Comparison of ENCODE assay signal across 17 cellular contexts in genomic region chr10:83218205-83218604, GRCh38.
DNase-seq lines count a peak whose midpoint lies in the region; ATAC-seq, FAIRE-seq and TF ChIP-seq lines count a peak whose summit lies in the region.
"Had no signal": no experiment of that assay in that cellular context is flagged by ENCODE, and none has a peak within 500 bp of the region (broad histone marks: within the 10 kb centered on the region; RNA-seq: fewer than 3 reads in every experiment).

No MANE protein-coding gene starts in this region.

- H3K18ac ChIP-seq in neuronal stem cell (ENCODE audit: low read length), result no peak overlapping the region

- H3K9ac ChIP-seq in SK-N-SH, result no peak overlapping the region
- H3K9ac ChIP-seq in neuronal stem cell (ENCODE audit: low read depth, low read length, poor library complexity), result no peak overlapping the region
- no peak overlapping the region for H3K9ac ChIP-seq in kidney (ENCODE audit: low read length in 2 of 2)
- H3K9ac ChIP-seq: BLaER1 treated with 17β-estradiol and CSF1 and Interleukin-3, amounts not matched to agents 10 nM and 100 nM had no signal

- no peak overlapping the region for H2BK15ac ChIP-seq in neuronal stem cell (ENCODE audit: low read length)

- no peak overlapping the region for H3K23ac ChIP-seq in neuronal stem cell (ENCODE audit: low read depth, low read length, poor library complexity)

- no peak overlapping the region for H2BK120ac ChIP-seq in neuronal stem cell (ENCODE audit: low read depth, low read length)

- no peak overlapping the region for H2BK12ac ChIP-seq in neuronal stem cell (ENCODE audit: low read length)

- H3K4me2 ChIP-seq in SK-N-SH, result no peak overlapping the region
- no peak overlapping the region for H3K4me2 ChIP-seq in neuronal stem cell (ENCODE audit: insufficient read depth, low read length, poor library complexity, severe bottlenecking)
- H3K4me2 ChIP-seq: BLaER1 treated with 17β-estradiol and CSF1 and Interleukin-3, amounts not matched to agents 10 nM and 100 nM had no signal

- H3K79me2 ChIP-seq in SK-N-SH (ENCODE audit: insufficient read depth), result no peaks in the 10 kb centered on the region

- H4K8ac ChIP-seq in neuronal stem cell (ENCODE audit: low read depth, low read length), result no peak overlapping the region

- H3K9me3 ChIP-seq in SK-N-SH, result no peaks in the 10 kb centered on the region
- no peaks in the 10 kb centered on the region for H3K9me3 ChIP-seq in neuronal stem cell (replicated peaks in 1 of 2; ENCODE audit: control insufficient read depth in 2 of 2, insufficient read depth in 1 of 2, low read depth in 1 of 2, low read length in 2 of 2)
- no peaks in the 10 kb centered on the region for H3K9me3 ChIP-seq in kidney (ENCODE audit: control insufficient read depth in 1 of 2, low read length in 2 of 2)
- no peaks in the 10 kb centered on the region for H3K9me3 ChIP-seq in pancreas
- H3K9me3 ChIP-seq: BLaER1 treated with 17β-estradiol and CSF1 and Interleukin-3, amounts not matched to agents 10 nM and 100 nM had no signal

- FAIRE-seq in kidney (lab: Jason Lieb, UNC) (no peak), pancreas (lab: Jason Lieb, UNC) (no peak)
- FAIRE-seq: GM12878 had no signal

- ATAC-seq in SK-N-SH treated with all-trans-retinoic acid at 6 μM for 48 hours (no peak), pancreas (no peak)
- ATAC-seq: GM12878 had no signal

- no peak for TF ChIP-seq EP300 in SK-N-SH (IDR thresholded peaks at IDR 0.05; ENCODE audit: borderline replicate concordance in 1 of 2, low read depth in 1 of 2, low read length in 1 of 2)

- POLR2A ChIA-PET in SK-N-SH (lab: Yijun Ruan, JAX), result no interaction called here

- no peak overlapping the region for H3K4ac ChIP-seq in neuronal stem cell (ENCODE audit: low read length)

- CTCF ChIA-PET in SK-N-SH (lab: Yijun Ruan, JAX), result no interaction called here

- H3K4me3 ChIP-seq in SK-N-SH (ENCODE audit: low read depth in 2 of 2, low read length in 1 of 2) (no peak overlapping the region), neuronal stem cell (ENCODE audit: low read length in 2 of 2) (no peak overlapping the region), kidney (ENCODE audit: low read length in 2 of 2) (no peak overlapping the region), pancreas (no peak overlapping the region)
- H3K4me3 ChIP-seq: BLaER1 treated with 17β-estradiol and CSF1 and Interleukin-3, amounts not matched to agents 10 nM and 100 nM; GM12878 had no signal

- TF ChIP-seq CTCF in SK-N-SH (IDR thresholded peaks at IDR 0.05) (no peak), kidney (IDR thresholded peaks at IDR 0.05; ENCODE audit: borderline replicate concordance, extremely low read depth, insufficient read depth) (no peak), pancreas (IDR thresholded peaks at IDR 0.05) (no peak)

- no peaks in the 10 kb centered on the region for H3F3A ChIP-seq in SK-N-SH (replicated peaks; ENCODE audit: insufficient read depth)

- intact Hi-C loops in kidney (cut with DNase I), result no loop called here
- intact Hi-C loops in pancreas (cut with DNase I), result no loop called here

- TF ChIP-seq RAD21 in SK-N-SH (IDR thresholded peaks at IDR 0.05; ENCODE audit: low read length), result no peak

- no peak overlapping the region for H2AK5ac ChIP-seq in neuronal stem cell (ENCODE audit: low read depth, low read length)

- H3K27ac ChIP-seq in SK-N-SH (ENCODE audit: low read depth in 2 of 2, low read length in 1 of 2) (no peak overlapping the region), neuronal stem cell (replicated peaks; ENCODE audit: low read length) (no peak overlapping the region), kidney (ENCODE audit: low read depth in 2 of 2, low read length in 2 of 2) (no peak overlapping the region), pancreas (no peak overlapping the region)
- H3K27ac ChIP-seq: BLaER1 treated with 17β-estradiol and CSF1 and Interleukin-3, amounts not matched to agents 10 nM and 100 nM had no signal

- no peak overlapping the region for H2BK5ac ChIP-seq in neuronal stem cell (ENCODE audit: low read length)

- H3K36me3 ChIP-seq in SK-N-SH (replicated peaks in 1 of 2; ENCODE audit: control insufficient read depth in 1 of 2, insufficient read depth in 2 of 2, low read length in 1 of 2) (no peaks in the 10 kb centered on the region), neuronal stem cell (replicated peaks in 1 of 2; ENCODE audit: control insufficient read depth in 2 of 2, insufficient read depth in 2 of 2, low read length in 2 of 2) (no peaks in the 10 kb centered on the region), kidney (ENCODE audit: control insufficient read depth in 1 of 2, insufficient read depth in 2 of 2, low read length in 2 of 2) (no peaks in the 10 kb centered on the region), pancreas (no peaks in the 10 kb centered on the region)
- H3K36me3 ChIP-seq: BLaER1 treated with 17β-estradiol and CSF1 and Interleukin-3, amounts not matched to agents 10 nM and 100 nM had no signal

- H2AFZ ChIP-seq in SK-N-SH (ENCODE audit: low read depth) (no peak overlapping the region), neuronal stem cell (ENCODE audit: low read length) (peak overlapping the region; percentile 58)

- H3K27me3 ChIP-seq in SK-N-SH (ENCODE audit: insufficient read depth) (no peaks in the 10 kb centered on the region), neuronal stem cell (ENCODE audit: control insufficient read depth in 3 of 3, insufficient read depth in 3 of 3, low read depth in 1 of 3, low read length in 3 of 3) (no peaks in the 10 kb centered on the region), pancreas (no peaks in the 10 kb centered on the region)
- H3K27me3 ChIP-seq: BLaER1 treated with 17β-estradiol and CSF1 and Interleukin-3, amounts not matched to agents 10 nM and 100 nM had no signal

- no peak overlapping the region for H3K14ac ChIP-seq in neuronal stem cell (ENCODE audit: low read length)

- H4K20me1 ChIP-seq in SK-N-SH (ENCODE audit: insufficient read depth), result no peaks in the 10 kb centered on the region
- H4K20me1 ChIP-seq: BLaER1 treated with 17β-estradiol and CSF1 and Interleukin-3, amounts not matched to agents 10 nM and 100 nM had no signal

- WGBS in SK-N-SH (ENCODE audit: low lambda C conversion rate), result 79% methylated on average over 5 of the region's 5 CpGs
- no CpG with 5 or more reads among the region's 5 CpGs for WGBS in neuronal stem cell (ENCODE audit: extremely low coverage in 2 of 2, insufficient read length in 2 of 2, insufficient replicate concordance in 1 of 2), 2 donors
- WGBS in pancreas, 2 donors, result 78 to 84% methylated on average over 5 of the region's 5 CpGs

- no peaks in the 10 kb centered on the region for H3K9me2 ChIP-seq in SK-N-SH

- H3K79me1 ChIP-seq in neuronal stem cell (ENCODE audit: low read depth, low read length), result no peaks in the 10 kb centered on the region

- H3K4me1 ChIP-seq in SK-N-SH (ENCODE audit: control insufficient read depth in 1 of 2, insufficient read depth in 2 of 2, low read depth in 1 of 2, low read length in 1 of 2), result no peaks in the 10 kb centered on the region
- H3K4me1 ChIP-seq in neuronal stem cell (ENCODE audit: control insufficient read depth in 2 of 2, insufficient read depth in 1 of 2, low read depth in 1 of 2, low read length in 2 of 2), result peaks cover 0 to 3% of the 10 kb centered on the region in 2 donors
- no peaks in the 10 kb centered on the region for H3K4me1 ChIP-seq in kidney (ENCODE audit: control insufficient read depth in 1 of 2, insufficient read depth in 1 of 2, low read depth in 1 of 2, low read length in 2 of 2)
- no peaks in the 10 kb centered on the region for H3K4me1 ChIP-seq in pancreas

- no peak overlapping the region for H4K91ac ChIP-seq in neuronal stem cell (ENCODE audit: low read depth, low read length, poor library complexity)

- peak; percentile 6 for DNase-seq in SK-N-SH
- peak; percentile 51 for DNase-seq in ecto neural progenitor cell (ENCODE audit: low spot score)
- DNase-seq in iPS-NIHi7 (ENCODE audit: extremely low spot score), result peak; percentile 30
- DNase-seq in neuronal stem cell (ENCODE audit: low spot score), result no peak
- no peak for DNase-seq in kidney
- no peak for DNase-seq in cerebellum (ENCODE audit: low spot score)
- DNase-seq in pancreas, result no peak
- DNase-seq: 8988T; AML-193; CD4-positive, CD25-positive, alpha-beta regulatory T cell; DMS53; GOT3; HCEC 1CT; HFFc6 had no signal

TF ChIP-seq in SK-N-SH, 30 proteins besides CTCF, POLR2A, EP300 and RAD21 (continues in another document):
- TF ChIP-seq RFX5 (IDR thresholded peaks at IDR 0.05; ENCODE audit: low read length) (no peak), TEAD4 (IDR thresholded peaks at IDR 0.05; ENCODE audit: borderline replicate concordance, insufficient read depth) (no peak), ELF1 (IDR thresholded peaks at IDR 0.05) (no peak)

TF ChIP-seq in SK-N-SH treated with all-trans-retinoic acid at 6 μM for 48 hours, 23 proteins besides CTCF, POLR2A, EP300 and RAD21 (continues in another document):
- no peak for TF ChIP-seq ARNTL (CRISPR knock-in tag; IDR thresholded peaks at IDR 0.05; ENCODE audit: borderline replicate concordance, low read depth)
- TF ChIP-seq RARB (CRISPR knock-in tag; IDR thresholded peaks at IDR 0.05), result no peak
- no peak for TF ChIP-seq ZNF70 (CRISPR knock-in tag; IDR thresholded peaks at IDR 0.05)
- TF ChIP-seq ZNF565 (CRISPR knock-in tag; conservative IDR thresholded peaks at IDR 0.05; ENCODE audit: low read depth), result no peak
- TF ChIP-seq ZC3H10 (CRISPR knock-in tag; IDR thresholded peaks at IDR 0.05), result no peak
- TF ChIP-seq CREB5 (CRISPR knock-in tag; IDR thresholded peaks at IDR 0.05; ENCODE audit: low read depth), result no peak
- TF ChIP-seq ZFP30 (CRISPR knock-in tag; IDR thresholded peaks at IDR 0.05), result no peak
- no peak for TF ChIP-seq TOX (CRISPR knock-in tag; IDR thresholded peaks at IDR 0.05; ENCODE audit: borderline replicate concordance)

Comparison
In these comparisons a context has a peak if more than half of its experiments do, and no peak if none do; other contexts are left out.
1. DNase-seq: peak in SK-N-SH (single experiment), ecto neural progenitor cell (single experiment) and iPS-NIHi7 (single experiment); none in neuronal stem cell (single experiment), kidney (single experiment), cerebellum (single experiment) and pancreas (0 of 6).